ENCODE assay signal across 36 cellular contexts in genomic region chr21:36540700-36541099, GRCh38.
"Had no signal": no experiment of that assay in that cellular context is flagged by ENCODE, and none has a peak within 500 bp of the region (broad histone marks: within the 10 kb centered on the region; RNA-seq: fewer than 3 reads in every experiment).

No MANE protein-coding gene starts in this region.

- H3K4me3 Mint-ChIP-seq: activated B cell treated with CpG ODN at 0.5 μM for 24 hours; activated CD4-positive, alpha-beta memory T cell treated with anti-CD3 and anti-CD28 coated beads for 36 hours; activated naive CD4-positive, alpha-beta T cell treated with anti-CD3 and anti-CD28 coated beads, Interleukin-2, amount 10 ng/mL, durations not matched to agents 7 days and 5 days; activated naive CD8-positive, alpha-beta T cell; activated naive CD8-positive, alpha-beta T cell treated with anti-CD3 and anti-CD28 coated beads, Interleukin-2, amount 50 U/mL, for 24 hours; activated T-cell treated with anti-CD3 and anti-CD28 coated beads, Interleukin-2, amount 50 U/mL, for 4 hours; activated T-helper 1 cell treated with anti-CD3 and anti-CD28 coated beads, Interleukin-12 subunit alpha, Interleukin-12 subunit beta, Interleukin-2, Interleukin-4 antibody, amounts not matched to agents 30 ng/mL and 10 ng/mL and 1 ng/mL, durations not matched to agents 14 hours and 24 hours and 36 hours; brain had no signal

- H3K27me3 ChIP-seq: Peyer's patch had no signal

- H3K4me1 Mint-ChIP-seq: activated naive CD4-positive, alpha-beta T cell treated with anti-CD3 and anti-CD28 coated beads, Interleukin-2, amount 10 ng/mL, durations not matched to agents 7 days and 5 days; activated naive CD8-positive, alpha-beta T cell treated with anti-CD3 and anti-CD28 coated beads, Interleukin-2, amount 50 U/mL, for 24 hours had no signal

- ATAC-seq: activated naive CD8-positive, alpha-beta T cell treated with anti-CD3 and anti-CD28 coated beads, Interleukin-2, amount 50 U/mL, for 24 hours; activated T-cell treated with anti-CD3 and anti-CD28 coated beads, Interleukin-2, amount 50 U/mL, for 4 hours; PC-3; SK-N-SH treated with all-trans-retinoic acid at 6 μM for 48 hours had no signal

- H3K9me3 Mint-ChIP-seq: activated B cell treated with CpG ODN at 0.5 μM for 24 hours; activated CD4-positive, alpha-beta memory T cell treated with anti-CD3 and anti-CD28 coated beads for 36 hours; activated naive CD4-positive, alpha-beta T cell treated with anti-CD3 and anti-CD28 coated beads, Interleukin-2, amount 10 ng/mL, durations not matched to agents 7 days and 5 days; activated naive CD8-positive, alpha-beta T cell treated with anti-CD3 and anti-CD28 coated beads, Interleukin-2, amount 50 U/mL, for 24 hours; activated T-cell treated with anti-CD3 and anti-CD28 coated beads, Interleukin-2, amount 50 U/mL, for 4 hours; activated T-helper 1 cell treated with anti-CD3 and anti-CD28 coated beads, Interleukin-12 subunit alpha, Interleukin-12 subunit beta, Interleukin-2, Interleukin-4 antibody, amounts not matched to agents 30 ng/mL and 10 ng/mL and 1 ng/mL, durations not matched to agents 14 hours and 24 hours and 36 hours; brain had no signal

- H3K27ac ChIP-seq: Peyer's patch, SJSA1, VCaP had no signal

- H3K9me3 ChIP-seq: Peyer's patch, SJSA1 had no signal

- H3K36me3 ChIP-seq: Peyer's patch, SJSA1 had no signal

- H3K36me3 Mint-ChIP-seq: activated CD4-positive, alpha-beta memory T cell treated with anti-CD3 and anti-CD28 coated beads for 36 hours; activated naive CD4-positive, alpha-beta T cell treated with anti-CD3 and anti-CD28 coated beads, Interleukin-2, amount 10 ng/mL, durations not matched to agents 7 days and 5 days; activated naive CD8-positive, alpha-beta T cell; brain had no signal

- H3K27ac Mint-ChIP-seq: activated B cell treated with CpG ODN at 0.5 μM for 24 hours; activated CD4-positive, alpha-beta memory T cell treated with anti-CD3 and anti-CD28 coated beads for 36 hours; activated naive CD4-positive, alpha-beta T cell treated with anti-CD3 and anti-CD28 coated beads, Interleukin-2, amount 10 ng/mL, durations not matched to agents 7 days and 5 days; activated naive CD8-positive, alpha-beta T cell; activated naive CD8-positive, alpha-beta T cell treated with anti-CD3 and anti-CD28 coated beads, Interleukin-2, amount 50 U/mL, for 24 hours; activated T-helper 1 cell treated with anti-CD3 and anti-CD28 coated beads, Interleukin-12 subunit alpha, Interleukin-12 subunit beta, Interleukin-2, Interleukin-4 antibody, amounts not matched to agents 30 ng/mL and 10 ng/mL and 1 ng/mL, durations not matched to agents 14 hours and 24 hours and 36 hours; brain had no signal

- H3K4me3 ChIP-seq: Peyer's patch, SJSA1 had no signal

- DNase-seq: activated B cell treated with CpG ODN at 0.5 μM for 24 hours; activated CD4-positive, alpha-beta memory T cell treated with anti-CD3 and anti-CD28 coated beads for 36 hours; activated CD4-positive, alpha-beta T cell treated with anti-CD3 and anti-CD28 coated beads for 4 hours; activated CD4-positive, alpha-beta T cell treated with anti-CD3 and anti-CD28 coated beads, Interleukin-2, amount 50 U/mL, for 1 hour; activated CD4-positive, CD25-positive, alpha-beta regulatory T cell treated with anti-CD3 and anti-CD28 coated beads, Interleukin-2, amount 50 U/mL, for 72 hours; activated gamma-delta T cell treated with Interleukin-2 at 50 U/mL for 16 hours; activated naive CD4-positive, alpha-beta T cell treated with anti-CD3 and anti-CD28 coated beads, Interleukin-2, amount 10 ng/mL, durations not matched to agents 7 days and 5 days; activated naive CD8-positive, alpha-beta T cell treated with anti-CD3 and anti-CD28 coated beads, Interleukin-2, amount 50 U/mL, for 24 hours; activated T-cell treated with anti-CD3 and anti-CD28 coated beads for 4 hours; activated T-cell treated with anti-CD3 and anti-CD28 coated beads, Interleukin-2, amount 50 U/mL, for 4 hours; anterior cingulate cortex; caudate nucleus; cerebellar nuclear complex; cortex of kidney; NCI-H1105; NCI-H1417 treated with DMSO at 0.1 percent for 48 hours; NCI-H187 treated with DMSO at 0.1 percent for 48 hours; NCI-H2081; NCI-H2171 treated with DMSO at 0.1 percent for 48 hours; NCI-H2227 treated with DMSO at 0.1 percent for 48 hours; NCI-H446 treated with DMSO at 0.1 percent for 48 hours; NCI-H524; PC-3; Peyer's patch; RPMI8226; SHP77 treated with DMSO at 0.1 percent for 48 hours; SW 1271; T-helper 1 cell; T-helper 2 cell; T-helper 9 cell had no signal
